8 cellular contexts compared by ENCODE assay signal in genomic region chr7:32941996-32942782, GRCh38. TPM values are rescaled to one million over a fixed set of nuclear protein-coding genes. Genes with fewer than 3 reads are reported as not detected.
DNase-seq lines count a peak whose midpoint lies in the region; ATAC-seq, FAIRE-seq and TF ChIP-seq lines count a peak whose summit lies in the region.

No MANE protein-coding gene starts in this region.

- WGBS in thymus: 6% methylated on average over 49 of the region's 49 CpGs

- ATAC-seq in GM19467 (IDR thresholded peaks at IDR 0.05; ENCODE audit: unreplicated experiment) (peak; percentile 57), HG03571 (IDR thresholded peaks at IDR 0.05; ENCODE audit: unreplicated experiment) (peak; percentile 69)

- H3K9me3 ChIP-seq in thymus (ENCODE audit: control insufficient read depth): peaks cover 1% of the 10 kb centered on the region

- DNase-seq in COLO668 (lab: John Stamatoyannopoulos, UW; ENCODE audit: unreplicated experiment) (peak; percentile 86), RWPE1 (ENCODE audit: low spot score) (peak; percentile 58), activated gamma-delta T cell treated with Interleukin-2 at 50 U/mL for 16 hours (peak; percentile 34), frontal cortex (ENCODE audit: low spot score in 2 of 2) (peak; percentile 66 to 69), nucleus accumbens (lab: John Stamatoyannopoulos, UW) (peak in 43 of 56 donors; percentile 11 to 75 (median 57))

- H3K27me3 ChIP-seq in thymus (ENCODE audit: control insufficient read depth, insufficient read depth): peaks cover 14% of the 10 kb centered on the region

- no peak for TF ChIP-seq CTCF in RWPE1 (conservative IDR thresholded peaks at IDR 0.05; ENCODE audit: low read depth)

- POLR2A ChIA-PET in RWPE1 (lab: Yijun Ruan, JAX; ENCODE audit: low non-redundant PET): interaction anchor here (1.3 kb wide), 1 partner anchor 15 kb away, joined by 11 read pairs; the partner anchor contains the start of gene FKBP9

- H3K27ac ChIP-seq in RWPE1 (peak overlapping the region; percentile 97), thymus (ENCODE audit: low read depth) (peak overlapping the region; percentile 78)

- peaks cover 5% of the 10 kb centered on the region for H3K4me1 ChIP-seq in thymus (ENCODE audit: control insufficient read depth, insufficient read depth, low read length)

- no peaks in the 10 kb centered on the region for H3K36me3 ChIP-seq in thymus (ENCODE audit: control insufficient read depth, insufficient read depth)

- CTCF ChIA-PET in RWPE1 (lab: Yijun Ruan, JAX): interaction anchor here (1.3 to 1.6 kb wide), 3 partner anchors 13 to 165 kb away, joined by 3 to 7 read pairs (median 4); partner anchors contain the start of gene FKBP9

- no peak for FAIRE-seq in frontal cortex (lab: Jason Lieb, UNC)

- H3K4me3 ChIP-seq in thymus (ENCODE audit: low read length): peak overlapping the region; percentile 48

RNA-seq across cellular contexts. Expression of gene FKBP9, which starts 15.1 kb away (rescaled TPM):
- total RNA-seq in frontal cortex: 42.8 TPM
- polyA plus RNA-seq in thymus: 12.1 TPM

RNA-seq across cellular contexts. Expression of gene KBTBD2, which starts 50.6 kb away (rescaled TPM):
- 117 TPM for total RNA-seq in frontal cortex
- polyA plus RNA-seq in thymus: 24.1 TPM

Comparison
In these comparisons a context has a peak if more than half of its experiments do, and no peak if none do; other contexts are left out.
1. Peak in every context shown above with its lines: DNase-seq, ATAC-seq, H3K4me3 ChIP-seq and H3K27ac ChIP-seq.
2. DNase-seq: peak in every context shown above with its lines; median percentile 86 in COLO668; 68 in frontal cortex; 58 in RWPE1; 57 in nucleus accumbens; 34 in activated gamma-delta T cell treated with Interleukin-2 at 50 U/mL for 16 hours.